8 cellular contexts compared by ENCODE assay signal in genomic region chr1:24733342-24733741, GRCh38. TPM values are rescaled to one million over a fixed set of nuclear protein-coding genes. Genes with fewer than 3 reads are reported as not detected.
DNase-seq lines count a peak whose midpoint lies in the region; ATAC-seq and TF ChIP-seq lines count a peak whose summit lies in the region.
"Not testable (repeated sequence)": the region's sequence is repeated elsewhere in the genome, so short reads cannot be mapped to it uniquely, and the experiment has no call there.

No MANE protein-coding gene starts in this region.

- POLR2A ChIA-PET in GM10248 (lab: Yijun Ruan, JAX): interaction anchor here (0.6 to 1.5 kb wide), 3 partner anchors 11 to 496 kb away, joined by 3 to 7 read pairs (median 3); partner anchors contain the start of gene CLIC4

- DNase-seq in GM10248 (ENCODE audit: extremely low spot score) (peak; percentile 52), MV-4-11 (lab: John Stamatoyannopoulos, UW) (peak; percentile 98), SKM-1 treated with dmso at 0.1 percent for 144 hours (lab: John Stamatoyannopoulos, UW; ENCODE audit: unreplicated experiment) (peak; percentile 92), Right ventricle myocardium superior (peak; percentile 14)
- not testable (repeated sequence) for DNase-seq in stimulated activated naive CD8-positive, alpha-beta T cell treated with anti-CD3 and anti-CD28 coated beads, Interleukin-15, Interleukin-2, amounts not matched to agents 100 U/mL and 50 U/mL, for 24 hours

- ATAC-seq in GM19438 (IDR thresholded peaks at IDR 0.05; ENCODE audit: low read depth, unreplicated experiment) (peak; percentile 66), HG02623 (IDR thresholded peaks at IDR 0.05; ENCODE audit: unreplicated experiment) (peak; percentile 61), HG03342 (IDR thresholded peaks at IDR 0.05; ENCODE audit: unreplicated experiment) (peak; percentile 60)
- not testable (repeated sequence) for ATAC-seq in Right ventricle myocardium superior (ENCODE audit: poor library complexity)
- peak; percentile 57 for ATAC-seq in stimulated activated naive CD8-positive, alpha-beta T cell treated with anti-CD3 and anti-CD28 coated beads, Interleukin-15, Interleukin-2, amounts not matched to agents 100 U/mL and 50 U/mL, for 24 hours

- CTCF ChIA-PET in GM10248 (lab: Yijun Ruan, JAX): interaction anchor here (0.9 to 2.7 kb wide), 10 partner anchors 10 to 98 kb away, joined by 3 to 17 read pairs (median 4); partner anchors contain the start of gene CLIC4

- TF ChIP-seq CTCF in GM10248 (IDR thresholded peaks at IDR 0.05; ENCODE audit: control extremely low read depth, extremely low read depth, low read depth, missing control alignments): not testable (repeated sequence)

- intact Hi-C loops in Right ventricle myocardium superior (cut with DNase I): not testable (repeated sequence)

RNA-seq across cellular contexts. Expression of gene CLIC4, which starts 11.9 kb away (rescaled TPM):
- 334 TPM for total RNA-seq in Right ventricle myocardium superior
